1 cellular context compared by ENCODE assay signal in the genomic region with DNA sequence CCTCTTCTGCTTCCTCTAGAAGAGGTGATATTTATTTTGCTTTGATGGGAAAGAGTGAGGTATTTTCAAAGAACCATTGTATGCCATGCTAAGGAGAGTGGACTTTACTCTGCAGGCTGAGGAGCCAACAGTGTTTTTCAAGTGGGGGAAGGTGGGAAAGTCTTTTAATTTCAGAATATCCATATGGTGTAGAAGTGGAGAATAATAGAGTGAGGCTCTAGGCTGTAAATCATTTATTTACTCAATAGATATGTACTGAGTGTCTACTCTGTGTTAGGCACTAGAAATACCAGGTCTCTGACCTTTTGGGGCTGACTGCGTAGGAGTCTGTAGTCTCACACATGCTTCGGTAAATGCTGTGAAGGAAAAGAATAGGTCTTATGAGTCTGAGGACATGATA.
TF ChIP-seq lines count a peak whose summit lies in the region.

No MANE protein-coding gene starts in this region.

TF ChIP-seq in HepG2, 621 proteins besides CTCF, POLR2A, EP300 and RAD21 (continued from another document and continues in another):
- TF ChIP-seq, protein P1, sequence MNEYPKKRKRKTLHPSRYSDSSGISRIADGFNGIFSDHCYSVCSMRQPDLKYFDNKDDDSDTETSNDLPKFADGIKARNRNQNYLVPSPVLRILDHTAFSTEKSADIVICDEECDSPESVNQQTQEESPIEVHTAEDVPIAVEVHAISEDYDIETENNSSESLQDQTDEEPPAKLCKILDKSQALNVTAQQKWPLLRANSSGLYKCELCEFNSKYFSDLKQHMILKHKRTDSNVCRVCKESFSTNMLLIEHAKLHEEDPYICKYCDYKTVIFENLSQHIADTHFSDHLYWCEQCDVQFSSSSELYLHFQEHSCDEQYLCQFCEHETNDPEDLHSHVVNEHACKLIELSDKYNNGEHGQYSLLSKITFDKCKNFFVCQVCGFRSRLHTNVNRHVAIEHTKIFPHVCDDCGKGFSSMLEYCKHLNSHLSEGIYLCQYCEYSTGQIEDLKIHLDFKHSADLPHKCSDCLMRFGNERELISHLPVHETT (CRISPR knock-in tag; conservative IDR thresholded peaks at IDR 0.05), result no peak
- no peak for TF ChIP-seq ZNF263 (CRISPR knock-in tag; IDR thresholded peaks at IDR 0.05)
- TF ChIP-seq, protein P2, sequence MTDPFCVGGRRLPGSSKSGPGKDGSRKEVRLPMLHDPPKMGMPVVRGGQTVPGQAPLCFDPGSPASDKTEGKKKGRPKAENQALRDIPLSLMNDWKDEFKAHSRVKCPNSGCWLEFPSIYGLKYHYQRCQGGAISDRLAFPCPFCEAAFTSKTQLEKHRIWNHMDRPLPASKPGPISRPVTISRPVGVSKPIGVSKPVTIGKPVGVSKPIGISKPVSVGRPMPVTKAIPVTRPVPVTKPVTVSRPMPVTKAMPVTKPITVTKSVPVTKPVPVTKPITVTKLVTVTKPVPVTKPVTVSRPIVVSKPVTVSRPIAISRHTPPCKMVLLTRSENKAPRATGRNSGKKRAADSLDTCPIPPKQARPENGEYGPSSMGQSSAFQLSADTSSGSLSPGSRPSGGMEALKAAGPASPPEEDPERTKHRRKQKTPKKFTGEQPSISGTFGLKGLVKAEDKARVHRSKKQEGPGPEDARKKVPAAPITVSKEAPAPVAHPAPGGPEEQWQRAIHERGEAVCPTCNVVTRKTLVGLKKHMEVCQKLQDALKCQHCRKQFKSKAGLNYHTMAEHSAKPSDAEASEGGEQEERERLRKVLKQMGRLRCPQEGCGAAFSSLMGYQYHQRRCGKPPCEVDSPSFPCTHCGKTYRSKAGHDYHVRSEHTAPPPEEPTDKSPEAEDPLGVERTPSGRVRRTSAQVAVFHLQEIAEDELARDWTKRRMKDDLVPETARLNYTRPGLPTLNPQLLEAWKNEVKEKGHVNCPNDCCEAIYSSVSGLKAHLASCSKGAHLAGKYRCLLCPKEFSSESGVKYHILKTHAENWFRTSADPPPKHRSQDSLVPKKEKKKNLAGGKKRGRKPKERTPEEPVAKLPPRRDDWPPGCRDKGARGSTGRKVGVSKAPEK (CRISPR knock-in tag; IDR thresholded peaks at IDR 0.05; ENCODE audit: borderline replicate concordance), result 0 out of 2 replicates have a peak, but pooled peaks have one; percentile 45
- TF ChIP-seq, protein P3, sequence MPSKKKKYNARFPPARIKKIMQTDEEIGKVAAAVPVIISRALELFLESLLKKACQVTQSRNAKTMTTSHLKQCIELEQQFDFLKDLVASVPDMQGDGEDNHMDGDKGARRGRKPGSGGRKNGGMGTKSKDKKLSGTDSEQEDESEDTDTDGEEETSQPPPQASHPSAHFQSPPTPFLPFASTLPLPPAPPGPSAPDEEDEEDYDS (CRISPR knock-in tag; IDR thresholded peaks at IDR 0.05), result peak; percentile 64
- TF ChIP-seq CREB1 (IDR thresholded peaks at IDR 0.05), result no peak
- TF ChIP-seq CREB1 (CRISPR knock-in tag; IDR thresholded peaks at IDR 0.05), result peak; percentile 64; the same call in 1 of the 2 replicates
- TF ChIP-seq, protein P4, sequence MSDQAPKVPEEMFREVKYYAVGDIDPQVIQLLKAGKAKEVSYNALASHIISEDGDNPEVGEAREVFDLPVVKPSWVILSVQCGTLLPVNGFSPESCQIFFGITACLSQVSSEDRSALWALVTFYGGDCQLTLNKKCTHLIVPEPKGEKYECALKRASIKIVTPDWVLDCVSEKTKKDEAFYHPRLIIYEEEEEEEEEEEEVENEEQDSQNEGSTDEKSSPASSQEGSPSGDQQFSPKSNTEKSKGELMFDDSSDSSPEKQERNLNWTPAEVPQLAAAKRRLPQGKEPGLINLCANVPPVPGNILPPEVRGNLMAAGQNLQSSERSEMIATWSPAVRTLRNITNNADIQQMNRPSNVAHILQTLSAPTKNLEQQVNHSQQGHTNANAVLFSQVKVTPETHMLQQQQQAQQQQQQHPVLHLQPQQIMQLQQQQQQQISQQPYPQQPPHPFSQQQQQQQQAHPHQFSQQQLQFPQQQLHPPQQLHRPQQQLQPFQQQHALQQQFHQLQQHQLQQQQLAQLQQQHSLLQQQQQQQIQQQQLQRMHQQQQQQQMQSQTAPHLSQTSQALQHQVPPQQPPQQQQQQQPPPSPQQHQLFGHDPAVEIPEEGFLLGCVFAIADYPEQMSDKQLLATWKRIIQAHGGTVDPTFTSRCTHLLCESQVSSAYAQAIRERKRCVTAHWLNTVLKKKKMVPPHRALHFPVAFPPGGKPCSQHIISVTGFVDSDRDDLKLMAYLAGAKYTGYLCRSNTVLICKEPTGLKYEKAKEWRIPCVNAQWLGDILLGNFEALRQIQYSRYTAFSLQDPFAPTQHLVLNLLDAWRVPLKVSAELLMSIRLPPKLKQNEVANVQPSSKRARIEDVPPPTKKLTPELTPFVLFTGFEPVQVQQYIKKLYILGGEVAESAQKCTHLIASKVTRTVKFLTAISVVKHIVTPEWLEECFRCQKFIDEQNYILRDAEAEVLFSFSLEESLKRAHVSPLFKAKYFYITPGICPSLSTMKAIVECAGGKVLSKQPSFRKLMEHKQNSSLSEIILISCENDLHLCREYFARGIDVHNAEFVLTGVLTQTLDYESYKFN (CRISPR knock-in tag; conservative IDR thresholded peaks at IDR 0.05), result peak; percentile 97
- TF ChIP-seq NR2C2 (CRISPR knock-in tag; IDR thresholded peaks at IDR 0.05; ENCODE audit: borderline replicate concordance), result peak; percentile 48; the same call in 1 of the 2 replicates
- TF ChIP-seq MEF2D (CRISPR knock-in tag; IDR thresholded peaks at IDR 0.05), result peak; percentile 58; the same call in 1 of the 2 replicates
- peak; percentile 47 for TF ChIP-seq TEAD3 (CRISPR knock-in tag; optimal IDR thresholded peaks at IDR 0.05; ENCODE audit: borderline replicate concordance)
- TF ChIP-seq ZNF33A (CRISPR knock-in tag; IDR thresholded peaks at IDR 0.05; ENCODE audit: borderline replicate concordance), result no peak
- TF ChIP-seq ZZZ3 (CRISPR knock-in tag; IDR thresholded peaks at IDR 0.05; ENCODE audit: borderline replicate concordance), result no peak
- TF ChIP-seq GFI1 (CRISPR knock-in tag; IDR thresholded peaks at IDR 0.05; ENCODE audit: borderline replicate concordance), result 0 out of 2 replicates have a peak, but pooled peaks have one; percentile 58
- TF ChIP-seq ZNF775 (CRISPR knock-in tag; IDR thresholded peaks at IDR 0.05; ENCODE audit: borderline replicate concordance), result no peak
- TF ChIP-seq ZNF10 (CRISPR knock-in tag; IDR thresholded peaks at IDR 0.05; ENCODE audit: borderline replicate concordance, low read depth), result no peak
- TF ChIP-seq SKI (IDR thresholded peaks at IDR 0.05; ENCODE audit: partially characterized antibody), result peak; percentile 18
- no peak for TF ChIP-seq ZNF547 (CRISPR knock-in tag; IDR thresholded peaks at IDR 0.05)
- TF ChIP-seq, protein P5, sequence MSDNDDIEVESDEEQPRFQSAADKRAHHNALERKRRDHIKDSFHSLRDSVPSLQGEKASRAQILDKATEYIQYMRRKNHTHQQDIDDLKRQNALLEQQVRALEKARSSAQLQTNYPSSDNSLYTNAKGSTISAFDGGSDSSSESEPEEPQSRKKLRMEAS (IDR thresholded peaks at IDR 0.05), result peak; percentile 41; the same call in 1 of the 2 replicates
- TF ChIP-seq U2AF1 (optimal IDR thresholded peaks at IDR 0.05; ENCODE audit: low read depth, low read length), result no peak
- TF ChIP-seq IKZF1 (IDR thresholded peaks at IDR 0.05), result no peak
- TF ChIP-seq KDM6A (CRISPR knock-in tag; IDR thresholded peaks at IDR 0.05; ENCODE audit: low read depth), result peak; percentile 93
- no peak for TF ChIP-seq FOXA1 (IDR thresholded peaks at IDR 0.05)
- peak; percentile 67 for TF ChIP-seq FOXA1 (CRISPR knock-in tag; IDR thresholded peaks at IDR 0.05)
- TF ChIP-seq ISL2 (CRISPR knock-in tag; IDR thresholded peaks at IDR 0.05), result peak; percentile 76
- no peak for TF ChIP-seq ZNF83 (CRISPR knock-in tag; IDR thresholded peaks at IDR 0.05; ENCODE audit: borderline replicate concordance)
- TF ChIP-seq, protein P6, sequence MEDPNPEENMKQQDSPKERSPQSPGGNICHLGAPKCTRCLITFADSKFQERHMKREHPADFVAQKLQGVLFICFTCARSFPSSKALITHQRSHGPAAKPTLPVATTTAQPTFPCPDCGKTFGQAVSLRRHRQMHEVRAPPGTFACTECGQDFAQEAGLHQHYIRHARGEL (CRISPR knock-in tag; IDR thresholded peaks at IDR 0.05), result no peak
- TF ChIP-seq SP5 (CRISPR knock-in tag; IDR thresholded peaks at IDR 0.05; ENCODE audit: borderline replicate concordance, low read depth), result peak; percentile 27; the same call in 1 of the 2 replicates
- no peak for TF ChIP-seq ZNF607 (CRISPR knock-in tag; IDR thresholded peaks at IDR 0.05; ENCODE audit: borderline replicate concordance)
- peak; percentile 37; the same call in 1 of the 2 replicates for TF ChIP-seq PPARG (CRISPR knock-in tag; conservative IDR thresholded peaks at IDR 0.05)
- no peak for TF ChIP-seq ZNF136 (CRISPR knock-in tag; IDR thresholded peaks at IDR 0.05; ENCODE audit: low read depth)
- TF ChIP-seq, protein P7, sequence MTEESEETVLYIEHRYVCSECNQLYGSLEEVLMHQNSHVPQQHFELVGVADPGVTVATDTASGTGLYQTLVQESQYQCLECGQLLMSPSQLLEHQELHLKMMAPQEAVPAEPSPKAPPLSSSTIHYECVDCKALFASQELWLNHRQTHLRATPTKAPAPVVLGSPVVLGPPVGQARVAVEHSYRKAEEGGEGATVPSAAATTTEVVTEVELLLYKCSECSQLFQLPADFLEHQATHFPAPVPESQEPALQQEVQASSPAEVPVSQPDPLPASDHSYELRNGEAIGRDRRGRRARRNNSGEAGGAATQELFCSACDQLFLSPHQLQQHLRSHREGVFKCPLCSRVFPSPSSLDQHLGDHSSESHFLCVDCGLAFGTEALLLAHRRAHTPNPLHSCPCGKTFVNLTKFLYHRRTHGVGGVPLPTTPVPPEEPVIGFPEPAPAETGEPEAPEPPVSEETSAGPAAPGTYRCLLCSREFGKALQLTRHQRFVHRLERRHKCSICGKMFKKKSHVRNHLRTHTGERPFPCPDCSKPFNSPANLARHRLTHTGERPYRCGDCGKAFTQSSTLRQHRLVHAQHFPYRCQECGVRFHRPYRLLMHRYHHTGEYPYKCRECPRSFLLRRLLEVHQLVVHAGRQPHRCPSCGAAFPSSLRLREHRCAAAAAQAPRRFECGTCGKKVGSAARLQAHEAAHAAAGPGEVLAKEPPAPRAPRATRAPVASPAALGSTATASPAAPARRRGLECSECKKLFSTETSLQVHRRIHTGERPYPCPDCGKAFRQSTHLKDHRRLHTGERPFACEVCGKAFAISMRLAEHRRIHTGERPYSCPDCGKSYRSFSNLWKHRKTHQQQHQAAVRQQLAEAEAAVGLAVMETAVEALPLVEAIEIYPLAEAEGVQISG (CRISPR knock-in tag; IDR thresholded peaks at IDR 0.05), result no peak
- peak; percentile 46; the same call in 1 of the 2 replicates for TF ChIP-seq HMG20A (CRISPR knock-in tag; IDR thresholded peaks at IDR 0.05; ENCODE audit: borderline replicate concordance)
- no peak for TF ChIP-seq ZFP90 (CRISPR knock-in tag; IDR thresholded peaks at IDR 0.05; ENCODE audit: borderline replicate concordance)
- TF ChIP-seq NFKB2 (CRISPR knock-in tag; IDR thresholded peaks at IDR 0.05; ENCODE audit: borderline replicate concordance), result no peak
- TF ChIP-seq, protein P8, sequence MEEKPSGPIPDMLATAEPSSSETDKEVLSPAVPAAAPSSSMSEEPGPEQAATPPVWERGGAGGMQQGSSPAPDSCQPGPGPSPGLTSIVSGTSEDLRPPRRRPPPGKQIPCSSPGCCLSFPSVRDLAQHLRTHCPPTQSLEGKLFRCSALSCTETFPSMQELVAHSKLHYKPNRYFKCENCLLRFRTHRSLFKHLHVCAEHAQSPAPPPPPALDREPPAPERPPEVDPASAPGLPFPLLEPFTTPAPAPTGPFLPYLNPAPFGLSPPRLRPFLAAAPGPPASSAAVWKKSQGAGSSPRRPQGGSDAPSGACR (CRISPR knock-in tag; IDR thresholded peaks at IDR 0.05), result no peak
- TF ChIP-seq, protein P9, sequence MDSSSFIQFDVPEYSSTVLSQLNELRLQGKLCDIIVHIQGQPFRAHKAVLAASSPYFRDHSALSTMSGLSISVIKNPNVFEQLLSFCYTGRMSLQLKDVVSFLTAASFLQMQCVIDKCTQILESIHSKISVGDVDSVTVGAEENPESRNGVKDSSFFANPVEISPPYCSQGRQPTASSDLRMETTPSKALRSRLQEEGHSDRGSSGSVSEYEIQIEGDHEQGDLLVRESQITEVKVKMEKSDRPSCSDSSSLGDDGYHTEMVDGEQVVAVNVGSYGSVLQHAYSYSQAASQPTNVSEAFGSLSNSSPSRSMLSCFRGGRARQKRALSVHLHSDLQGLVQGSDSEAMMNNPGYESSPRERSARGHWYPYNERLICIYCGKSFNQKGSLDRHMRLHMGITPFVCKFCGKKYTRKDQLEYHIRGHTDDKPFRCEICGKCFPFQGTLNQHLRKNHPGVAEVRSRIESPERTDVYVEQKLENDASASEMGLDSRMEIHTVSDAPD (CRISPR knock-in tag; IDR thresholded peaks at IDR 0.05), result no peak; the same call in 1 of the 2 replicates
- peak; percentile 56; the same call in 1 of the 2 replicates for TF ChIP-seq ZNF292 (CRISPR knock-in tag; IDR thresholded peaks at IDR 0.05; ENCODE audit: borderline replicate concordance, low read depth)
- TF ChIP-seq HDAC2 (CRISPR knock-in tag; IDR thresholded peaks at IDR 0.05), result peak; percentile 37
- no peak for TF ChIP-seq ZNF335 (CRISPR knock-in tag; IDR thresholded peaks at IDR 0.05)
- 0 out of 4 replicates have a peak, but pooled peaks of 1 of the 2 experiments have one; percentile 17 for TF ChIP-seq MAFK (conservative IDR thresholded peaks at IDR 0.05 in 1 of 2, IDR thresholded peaks at IDR 0.05 in 1 of 2; ENCODE audit: low read length in 2 of 2)
- TF ChIP-seq ZBTB20 (CRISPR knock-in tag; IDR thresholded peaks at IDR 0.05; ENCODE audit: borderline replicate concordance, low read depth), result peak; percentile 77
- TF ChIP-seq ZNF773 (CRISPR knock-in tag; IDR thresholded peaks at IDR 0.05; ENCODE audit: borderline replicate concordance), result no peak
- no peak for TF ChIP-seq HDAC6 (IDR thresholded peaks at IDR 0.05; ENCODE audit: low read depth, low read length)
- TF ChIP-seq ZNF530 (CRISPR knock-in tag; IDR thresholded peaks at IDR 0.05; ENCODE audit: low read depth), result no peak
- TF ChIP-seq ZNF484 (CRISPR knock-in tag; IDR thresholded peaks at IDR 0.05; ENCODE audit: borderline replicate concordance, low read depth), result no peak
- TF ChIP-seq ZNF251 (CRISPR knock-in tag; IDR thresholded peaks at IDR 0.05), result no peak
- TF ChIP-seq STAG1 (CRISPR knock-in tag; IDR thresholded peaks at IDR 0.05), result 0 out of 2 replicates have a peak, but pooled peaks have one; percentile 4
- TF ChIP-seq NR2F2 (IDR thresholded peaks at IDR 0.05; ENCODE audit: borderline replicate concordance, low read depth), result 0 out of 2 replicates have a peak, but pooled peaks have one; percentile 62
- no peak for TF ChIP-seq KLF16 (CRISPR knock-in tag; IDR thresholded peaks at IDR 0.05)
